ENCODE assay signal across 8 cellular contexts in the genomic region with DNA sequence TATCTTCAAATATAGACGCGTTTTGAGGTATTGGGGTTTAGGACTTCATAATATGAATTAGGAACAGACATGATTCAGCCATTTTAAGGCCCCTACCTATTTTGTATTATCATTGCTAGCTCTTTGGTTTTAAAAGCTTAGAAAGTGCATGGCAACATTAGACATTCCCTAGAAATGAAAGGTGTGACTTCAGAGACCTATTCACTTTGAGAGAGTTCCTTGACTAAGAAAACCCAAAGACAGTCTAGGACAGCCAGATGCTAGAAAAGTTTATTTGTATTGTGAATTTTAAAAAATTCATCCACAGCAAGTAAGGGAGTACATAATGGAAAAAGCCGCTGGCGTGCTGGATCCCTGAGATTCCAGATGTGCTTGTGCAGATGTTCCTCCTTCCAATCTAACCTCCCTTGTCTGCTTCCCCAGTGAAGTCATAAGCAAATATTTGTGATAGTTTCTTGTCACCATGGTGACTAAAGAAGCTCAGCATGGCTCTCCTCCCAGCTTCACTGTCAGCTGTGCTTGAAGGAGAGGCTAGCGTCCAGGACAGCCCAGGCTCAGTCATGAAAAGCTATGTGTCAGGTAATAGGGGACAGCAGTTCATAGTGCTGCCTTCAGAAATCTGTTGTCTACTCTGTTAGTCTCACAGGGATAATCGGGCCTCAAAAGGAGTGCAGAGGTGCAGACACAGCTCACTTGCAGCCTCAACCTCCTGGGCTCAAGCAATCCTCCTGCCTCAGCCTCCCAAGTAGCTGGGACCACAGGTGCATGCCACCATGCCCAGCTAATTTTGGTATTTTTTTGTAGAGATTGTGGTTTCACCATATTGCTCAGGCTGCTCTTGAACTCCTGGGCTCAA. TPM values are rescaled to one million over a fixed set of nuclear protein-coding genes. Genes with fewer than 3 reads are reported as not detected.
DNase-seq lines count a peak whose midpoint lies in the region; ATAC-seq and TF ChIP-seq lines count a peak whose summit lies in the region.

No MANE protein-coding gene starts in this region.

- H3K4me3 ChIP-seq in kidney epithelial cell (ENCODE audit: low read depth, low read length) (no peak overlapping the region), upper lobe of right lung (no peak overlapping the region)

- no peaks in the 10 kb centered on the region for H3K27me3 Mint-ChIP-seq in activated T-cell treated with anti-CD3 and anti-CD28 coated beads, Interleukin-2, amount 50 U/mL, for 24 hours
- no peaks in the 10 kb centered on the region for H3K27me3 Mint-ChIP-seq in brain
- H3K27me3 Mint-ChIP-seq in activated CD4-positive, alpha-beta T cell treated with anti-CD3 and anti-CD28 coated beads for 36 hours: no peaks in the 10 kb centered on the region

- H3K4me3 Mint-ChIP-seq in activated T-cell treated with anti-CD3 and anti-CD28 coated beads, Interleukin-2, amount 50 U/mL, for 24 hours: no peak overlapping the region
- peak overlapping the region in 1 of 5 experiments; percentile 18 for H3K4me3 Mint-ChIP-seq in brain
- no peak overlapping the region for H3K4me3 Mint-ChIP-seq in activated CD4-positive, alpha-beta T cell treated with anti-CD3 and anti-CD28 coated beads for 36 hours

- H3K9me3 Mint-ChIP-seq in activated T-cell treated with anti-CD3 and anti-CD28 coated beads, Interleukin-2, amount 50 U/mL, for 24 hours: peaks cover 3% of the 10 kb centered on the region
- peaks cover 5 to 16% (median 7%) of the 10 kb centered on the region in 5 experiments for H3K9me3 Mint-ChIP-seq in brain
- H3K9me3 Mint-ChIP-seq in activated CD4-positive, alpha-beta T cell treated with anti-CD3 and anti-CD28 coated beads for 36 hours (ENCODE audit: low read depth): no peaks in the 10 kb centered on the region

- intact Hi-C loops in upper lobe of right lung (cut with DNase I): no loop called here
- intact Hi-C loops in activated CD4-positive, alpha-beta T cell treated with anti-CD3 and anti-CD28 coated beads for 36 hours (cut with DNase I, micrococcal nuclease): no loop called here

- peak; percentile 79 for ATAC-seq in upper lobe of right lung
- ATAC-seq in activated CD4-positive, alpha-beta T cell treated with anti-CD3 and anti-CD28 coated beads for 36 hours: no peak

- H3K27ac Mint-ChIP-seq in activated T-cell treated with anti-CD3 and anti-CD28 coated beads, Interleukin-2, amount 50 U/mL, for 24 hours: peak overlapping the region; percentile 66
- peak overlapping the region in 3 of 5 experiments; percentile 56 to 91 (median 66) for H3K27ac Mint-ChIP-seq in brain
- no peak overlapping the region for H3K27ac Mint-ChIP-seq in activated CD4-positive, alpha-beta T cell treated with anti-CD3 and anti-CD28 coated beads for 36 hours

- H3K27me3 ChIP-seq in kidney epithelial cell (ENCODE audit: control insufficient read depth, insufficient read depth, low read length) (no peaks in the 10 kb centered on the region), upper lobe of right lung (no peaks in the 10 kb centered on the region)

- no peak for DNase-seq in activated T-cell treated with anti-CD3 and anti-CD28 coated beads, Interleukin-2, amount 50 U/mL, for 24 hours
- DNase-seq in activated T-cell treated with anti-CD3 and anti-CD28 coated beads, Interleukin-2, amount 50 U/mL, for 48 hours: no peak
- DNase-seq in kidney epithelial cell (ENCODE audit: low read depth): peak; percentile 56
- DNase-seq in upper lobe of right lung: no peak
- DNase-seq in activated CD4-positive, alpha-beta T cell treated with anti-CD3 and anti-CD28 coated beads for 36 hours: no peak
- no peak for DNase-seq in SKM-1 (lab: John Stamatoyannopoulos, UW; ENCODE audit: unreplicated experiment)
- DNase-seq in superior temporal gyrus (ENCODE audit: extremely low spot score): no peak

- peak overlapping the region; percentile 45 for H3K27ac ChIP-seq in upper lobe of right lung

- H3K36me3 Mint-ChIP-seq in activated T-cell treated with anti-CD3 and anti-CD28 coated beads, Interleukin-2, amount 50 U/mL, for 24 hours (ENCODE audit: low read depth): peaks cover 54% of the 10 kb centered on the region
- peaks cover 29% of the 10 kb centered on the region for H3K36me3 Mint-ChIP-seq in brain
- peaks cover 27% of the 10 kb centered on the region for H3K36me3 Mint-ChIP-seq in activated CD4-positive, alpha-beta T cell treated with anti-CD3 and anti-CD28 coated beads for 36 hours (ENCODE audit: low read depth)

- TF ChIP-seq CTCF in brain (conservative IDR thresholded peaks at IDR 0.05): no peak
- TF ChIP-seq CTCF in kidney epithelial cell (IDR thresholded peaks at IDR 0.05; ENCODE audit: insufficient read depth, low read length, poor library complexity, severe bottlenecking): no peak
- TF ChIP-seq CTCF in upper lobe of right lung (IDR thresholded peaks at IDR 0.05): no peak

- H3K36me3 ChIP-seq in kidney epithelial cell (ENCODE audit: control insufficient read depth, insufficient read depth, low read length) (no peaks in the 10 kb centered on the region), upper lobe of right lung (no peaks in the 10 kb centered on the region)

- POLR2A ChIA-PET in activated CD4-positive, alpha-beta T cell treated with anti-CD3 and anti-CD28 coated beads for 36 hours (lab: Charles Lee): interaction anchor here (0.7 kb wide), 1 partner anchor 30 kb away, joined by 3 read pairs; no protein-coding TSS in a partner anchor

- peaks cover 74% of the 10 kb centered on the region for H3K4me1 Mint-ChIP-seq in activated T-cell treated with anti-CD3 and anti-CD28 coated beads, Interleukin-2, amount 50 U/mL, for 24 hours (ENCODE audit: low read depth)
- peaks cover 40% of the 10 kb centered on the region for H3K4me1 Mint-ChIP-seq in brain
- peaks cover 65% of the 10 kb centered on the region for H3K4me1 Mint-ChIP-seq in activated CD4-positive, alpha-beta T cell treated with anti-CD3 and anti-CD28 coated beads for 36 hours

- H3K9me3 ChIP-seq in upper lobe of right lung: no peaks in the 10 kb centered on the region

- CTCF ChIA-PET in activated CD4-positive, alpha-beta T cell treated with anti-CD3 and anti-CD28 coated beads for 36 hours (lab: Charles Lee): interaction anchor here (0.6 to 1.1 kb wide), 4 partner anchors 14 to 137 kb away, joined by 3 to 5 read pairs (median 4); a partner anchor contains a TSS

- peaks cover 10% of the 10 kb centered on the region for H3K4me1 ChIP-seq in upper lobe of right lung

RNA-seq across cellular contexts. Expression of a gene that starts 34.8 kb away (rescaled TPM):
- polyA plus RNA-seq in brain (ENCODE audit: insufficient read depth, low read depth, low replicate concordance): 21.4 TPM
- total RNA-seq in kidney epithelial cell (46.5 and 47.0 TPM in 2 replicates), upper lobe of right lung (69.2 TPM)
- total RNA-seq in activated CD4-positive, alpha-beta T cell treated with anti-CD3 and anti-CD28 coated beads for 36 hours: 10 to 100 TPM; 70.0 to 78.3 TPM

RNA-seq across cellular contexts. Expression of a gene that starts 36.8 kb away (rescaled TPM):
- polyA plus RNA-seq in brain (ENCODE audit: insufficient read depth, low read depth, low replicate concordance): 36.3 TPM
- 69.6 and 74.8 TPM in 2 replicates for total RNA-seq in kidney epithelial cell
- 47.5 TPM for total RNA-seq in upper lobe of right lung
- total RNA-seq in activated CD4-positive, alpha-beta T cell treated with anti-CD3 and anti-CD28 coated beads for 36 hours: 10 to 100 TPM; 79.5 to 79.7 TPM

RNA-seq across cellular contexts. Expression of a gene that starts 57.7 kb away (rescaled TPM):
- polyA plus RNA-seq in brain (ENCODE audit: insufficient read depth, low read depth, low replicate concordance): 104 TPM
- total RNA-seq in kidney epithelial cell (7.0 and 8.8 TPM in 2 replicates), upper lobe of right lung (2.7 TPM)
- 10 to 100 TPM; 13.0 to 19.3 TPM for total RNA-seq in activated CD4-positive, alpha-beta T cell treated with anti-CD3 and anti-CD28 coated beads for 36 hours
